Comparison of ENCODE assay signal across 8 cellular contexts in genomic region chr17:73546770-73547345, GRCh38.
A peak's percentile ranks its signal among the peaks of the same experiment; 100 is the strongest.
DNase-seq lines count a peak whose midpoint lies in the region; ATAC-seq lines count a peak whose summit lies in the region.

No MANE protein-coding gene starts in this region.

- intact Hi-C loops in activated CD4-positive, alpha-beta T cell treated with anti-CD3 and anti-CD28 coated beads for 36 hours (cut with DNase I, micrococcal nuclease) = no loop called here

- peaks cover 16% of the 10 kb centered on the region for H3K4me1 Mint-ChIP-seq in activated CD4-positive, alpha-beta T cell treated with anti-CD3 and anti-CD28 coated beads for 36 hours
- H3K4me1 Mint-ChIP-seq in activated T-cell treated with anti-CD3 and anti-CD28 coated beads, Interleukin-2, amount 50 U/mL, for 4 hours (ENCODE audit: low read depth) = peaks cover 12% of the 10 kb centered on the region

- H3K4me3 Mint-ChIP-seq in activated CD4-positive, alpha-beta T cell treated with anti-CD3 and anti-CD28 coated beads for 36 hours = no peak overlapping the region
- no peak overlapping the region for H3K4me3 Mint-ChIP-seq in activated T-cell treated with anti-CD3 and anti-CD28 coated beads, Interleukin-2, amount 50 U/mL, for 4 hours

- H3K36me3 Mint-ChIP-seq in activated CD4-positive, alpha-beta T cell treated with anti-CD3 and anti-CD28 coated beads for 36 hours (ENCODE audit: low read depth) = no peaks in the 10 kb centered on the region
- H3K36me3 Mint-ChIP-seq in activated T-cell treated with anti-CD3 and anti-CD28 coated beads, Interleukin-2, amount 50 U/mL, for 4 hours (ENCODE audit: insufficient read depth) = no peaks in the 10 kb centered on the region

- CTCF ChIA-PET in activated CD4-positive, alpha-beta T cell treated with anti-CD3 and anti-CD28 coated beads for 36 hours (lab: Charles Lee) = no interaction called here

- no peak overlapping the region for H3K27ac Mint-ChIP-seq in activated CD4-positive, alpha-beta T cell treated with anti-CD3 and anti-CD28 coated beads for 36 hours

- ATAC-seq in activated CD4-positive, alpha-beta T cell treated with anti-CD3 and anti-CD28 coated beads for 36 hours = peak; percentile 76
- ATAC-seq in activated T-cell treated with anti-CD3 and anti-CD28 coated beads, Interleukin-2, amount 50 U/mL, for 4 hours = peak; percentile 38 to 46
- no peak for ATAC-seq in HG03378 (IDR thresholded peaks at IDR 0.05; ENCODE audit: unreplicated experiment)

- peak; percentile 54 for DNase-seq in activated CD4-positive, alpha-beta T cell treated with anti-CD3 and anti-CD28 coated beads for 36 hours
- DNase-seq in activated CD4-positive, alpha-beta T cell treated with anti-CD3 and anti-CD28 coated beads for 1 hour = no peak
- DNase-seq in NCI-H146 (lab: John Stamatoyannopoulos, UW) (peak; percentile 44), mucosa of gallbladder (ENCODE audit: low spot score) (peak; percentile 72), epidermal melanocyte (ENCODE audit: insufficient read length, low spot score) (no peak), HK-2 (ENCODE audit: unreplicated experiment) (no peak)
- DNase-seq in activated T-cell treated with anti-CD3 and anti-CD28 coated beads, Interleukin-2, amount 50 U/mL, for 4 hours = no peak

- POLR2A ChIA-PET in activated CD4-positive, alpha-beta T cell treated with anti-CD3 and anti-CD28 coated beads for 36 hours (lab: Charles Lee) = no interaction called here

- no peaks in the 10 kb centered on the region for H3K9me3 Mint-ChIP-seq in activated CD4-positive, alpha-beta T cell treated with anti-CD3 and anti-CD28 coated beads for 36 hours (ENCODE audit: low read depth)
- no peaks in the 10 kb centered on the region for H3K9me3 Mint-ChIP-seq in activated T-cell treated with anti-CD3 and anti-CD28 coated beads, Interleukin-2, amount 50 U/mL, for 4 hours

- H3K27me3 Mint-ChIP-seq in activated CD4-positive, alpha-beta T cell treated with anti-CD3 and anti-CD28 coated beads for 36 hours = no peaks in the 10 kb centered on the region
- peaks cover 5% of the 10 kb centered on the region for H3K27me3 Mint-ChIP-seq in activated T-cell treated with anti-CD3 and anti-CD28 coated beads, Interleukin-2, amount 50 U/mL, for 4 hours (ENCODE audit: low read depth)

Comparison
In these comparisons a context has a peak if more than half of its experiments do, and no peak if none do; other contexts are left out.
1. DNase-seq: peak in activated CD4-positive, alpha-beta T cell treated with anti-CD3 and anti-CD28 coated beads for 36 hours (single experiment), NCI-H146 (single experiment) and mucosa of gallbladder (single experiment); none in activated CD4-positive, alpha-beta T cell treated with anti-CD3 and anti-CD28 coated beads for 1 hour (single experiment), activated T-cell treated with anti-CD3 and anti-CD28 coated beads, Interleukin-2, amount 50 U/mL, for 4 hours (single experiment), epidermal melanocyte (single experiment) and HK-2 (single experiment).